In the genomic region with DNA sequence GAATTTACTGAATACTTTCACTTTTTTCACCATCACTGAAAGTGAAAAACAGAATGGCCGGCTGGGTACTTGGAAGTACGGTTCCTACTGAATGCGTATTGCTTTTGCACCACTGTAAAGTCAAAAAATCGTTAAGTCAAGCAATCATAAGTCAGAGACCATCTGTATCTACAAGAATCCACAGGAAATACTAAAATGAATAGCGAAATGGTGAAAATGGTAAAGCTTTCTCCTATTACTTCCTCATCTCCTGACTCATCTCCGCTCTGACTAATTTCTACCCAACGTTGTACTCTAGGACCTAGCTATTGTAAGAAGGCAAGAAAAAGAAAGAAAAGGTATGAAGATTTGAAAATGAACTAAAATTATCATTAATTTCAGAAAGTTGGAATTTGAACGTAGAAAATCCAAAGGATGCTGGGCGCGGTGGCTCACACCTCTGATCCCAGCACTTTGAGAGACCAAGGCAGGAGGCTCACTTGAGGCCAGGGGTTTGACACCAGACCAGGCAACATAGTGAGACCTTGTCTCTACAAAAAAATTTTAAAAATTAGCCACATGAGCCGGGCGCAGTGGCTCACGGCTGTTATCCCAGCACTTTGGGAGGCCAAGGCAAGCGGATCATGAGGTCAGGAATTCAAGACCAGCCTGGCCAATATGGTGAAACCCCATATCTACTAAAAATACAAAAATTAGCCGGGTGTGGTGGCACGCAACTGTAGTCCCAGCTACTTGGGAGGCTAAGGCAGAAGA, we compare ENCODE assay signal across 1 cellular context.
TF ChIP-seq lines count a peak whose summit lies in the region.

No MANE protein-coding gene starts in this region.

TF ChIP-seq in GM23338, 12 proteins besides CTCF, POLR2A, EP300 and RAD21 (continued from another document):
- TF ChIP-seq, protein P1, sequence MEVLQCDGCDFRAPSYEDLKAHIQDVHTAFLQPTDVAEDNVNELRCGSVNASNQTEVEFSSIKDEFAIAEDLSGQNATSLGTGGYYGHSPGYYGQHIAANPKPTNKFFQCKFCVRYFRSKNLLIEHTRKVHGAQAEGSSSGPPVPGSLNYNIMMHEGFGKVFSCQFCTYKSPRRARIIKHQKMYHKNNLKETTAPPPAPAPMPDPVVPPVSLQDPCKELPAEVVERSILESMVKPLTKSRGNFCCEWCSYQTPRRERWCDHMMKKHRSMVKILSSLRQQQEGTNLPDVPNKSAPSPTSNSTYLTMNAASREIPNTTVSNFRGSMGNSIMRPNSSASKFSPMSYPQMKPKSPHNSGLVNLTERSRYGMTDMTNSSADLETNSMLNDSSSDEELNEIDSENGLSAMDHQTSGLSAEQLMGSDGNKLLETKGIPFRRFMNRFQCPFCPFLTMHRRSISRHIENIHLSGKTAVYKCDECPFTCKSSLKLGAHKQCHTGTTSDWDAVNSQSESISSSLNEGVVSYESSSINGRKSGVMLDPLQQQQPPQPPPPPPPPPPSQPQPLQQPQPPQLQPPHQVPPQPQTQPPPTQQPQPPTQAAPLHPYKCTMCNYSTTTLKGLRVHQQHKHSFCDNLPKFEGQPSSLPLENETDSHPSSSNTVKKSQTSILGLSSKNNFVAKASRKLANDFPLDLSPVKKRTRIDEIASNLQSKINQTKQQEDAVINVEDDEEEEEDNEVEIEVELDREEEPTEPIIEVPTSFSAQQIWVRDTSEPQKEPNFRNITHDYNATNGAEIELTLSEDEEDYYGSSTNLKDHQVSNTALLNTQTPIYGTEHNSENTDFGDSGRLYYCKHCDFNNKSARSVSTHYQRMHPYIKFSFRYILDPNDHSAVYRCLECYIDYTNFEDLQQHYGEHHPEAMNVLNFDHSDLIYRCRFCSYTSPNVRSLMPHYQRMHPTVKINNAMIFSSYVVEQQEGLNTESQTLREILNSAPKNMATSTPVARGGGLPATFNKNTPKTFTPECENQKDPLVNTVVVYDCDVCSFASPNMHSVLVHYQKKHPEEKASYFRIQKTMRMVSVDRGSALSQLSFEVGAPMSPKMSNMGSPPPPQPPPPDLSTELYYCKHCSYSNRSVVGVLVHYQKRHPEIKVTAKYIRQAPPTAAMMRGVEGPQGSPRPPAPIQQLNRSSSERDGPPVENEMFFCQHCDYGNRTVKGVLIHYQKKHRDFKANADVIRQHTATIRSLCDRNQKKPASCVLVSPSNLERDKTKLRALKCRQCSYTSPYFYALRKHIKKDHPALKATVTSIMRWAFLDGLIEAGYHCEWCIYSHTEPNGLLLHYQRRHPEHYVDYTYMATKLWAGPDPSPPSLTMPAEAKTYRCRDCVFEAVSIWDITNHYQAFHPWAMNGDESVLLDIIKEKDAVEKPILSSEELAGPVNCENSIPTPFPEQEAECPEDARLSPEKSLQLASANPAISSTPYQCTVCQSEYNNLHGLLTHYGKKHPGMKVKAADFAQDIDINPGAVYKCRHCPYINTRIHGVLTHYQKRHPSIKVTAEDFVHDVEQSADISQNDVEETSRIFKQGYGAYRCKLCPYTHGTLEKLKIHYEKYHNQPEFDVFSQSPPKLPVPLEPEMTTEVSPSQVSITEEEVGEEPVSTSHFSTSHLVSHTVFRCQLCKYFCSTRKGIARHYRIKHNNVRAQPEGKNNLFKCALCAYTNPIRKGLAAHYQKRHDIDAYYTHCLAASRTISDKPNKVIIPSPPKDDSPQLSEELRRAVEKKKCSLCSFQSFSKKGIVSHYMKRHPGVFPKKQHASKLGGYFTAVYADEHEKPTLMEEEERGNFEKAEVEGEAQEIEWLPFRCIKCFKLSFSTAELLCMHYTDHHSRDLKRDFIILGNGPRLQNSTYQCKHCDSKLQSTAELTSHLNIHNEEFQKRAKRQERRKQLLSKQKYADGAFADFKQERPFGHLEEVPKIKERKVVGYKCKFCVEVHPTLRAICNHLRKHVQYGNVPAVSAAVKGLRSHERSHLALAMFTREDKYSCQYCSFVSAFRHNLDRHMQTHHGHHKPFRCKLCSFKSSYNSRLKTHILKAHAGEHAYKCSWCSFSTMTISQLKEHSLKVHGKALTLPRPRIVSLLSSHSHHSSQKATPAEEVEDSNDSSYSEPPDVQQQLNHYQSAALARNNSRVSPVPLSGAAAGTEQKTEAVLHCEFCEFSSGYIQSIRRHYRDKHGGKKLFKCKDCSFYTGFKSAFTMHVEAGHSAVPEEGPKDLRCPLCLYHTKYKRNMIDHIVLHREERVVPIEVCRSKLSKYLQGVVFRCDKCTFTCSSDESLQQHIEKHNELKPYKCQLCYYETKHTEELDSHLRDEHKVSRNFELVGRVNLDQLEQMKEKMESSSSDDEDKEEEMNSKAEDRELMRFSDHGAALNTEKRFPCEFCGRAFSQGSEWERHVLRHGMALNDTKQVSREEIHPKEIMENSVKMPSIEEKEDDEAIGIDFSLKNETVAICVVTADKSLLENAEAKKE (CRISPR knock-in tag; IDR thresholded peaks at IDR 0.05), result no peak
- TF ChIP-seq, protein P2, sequence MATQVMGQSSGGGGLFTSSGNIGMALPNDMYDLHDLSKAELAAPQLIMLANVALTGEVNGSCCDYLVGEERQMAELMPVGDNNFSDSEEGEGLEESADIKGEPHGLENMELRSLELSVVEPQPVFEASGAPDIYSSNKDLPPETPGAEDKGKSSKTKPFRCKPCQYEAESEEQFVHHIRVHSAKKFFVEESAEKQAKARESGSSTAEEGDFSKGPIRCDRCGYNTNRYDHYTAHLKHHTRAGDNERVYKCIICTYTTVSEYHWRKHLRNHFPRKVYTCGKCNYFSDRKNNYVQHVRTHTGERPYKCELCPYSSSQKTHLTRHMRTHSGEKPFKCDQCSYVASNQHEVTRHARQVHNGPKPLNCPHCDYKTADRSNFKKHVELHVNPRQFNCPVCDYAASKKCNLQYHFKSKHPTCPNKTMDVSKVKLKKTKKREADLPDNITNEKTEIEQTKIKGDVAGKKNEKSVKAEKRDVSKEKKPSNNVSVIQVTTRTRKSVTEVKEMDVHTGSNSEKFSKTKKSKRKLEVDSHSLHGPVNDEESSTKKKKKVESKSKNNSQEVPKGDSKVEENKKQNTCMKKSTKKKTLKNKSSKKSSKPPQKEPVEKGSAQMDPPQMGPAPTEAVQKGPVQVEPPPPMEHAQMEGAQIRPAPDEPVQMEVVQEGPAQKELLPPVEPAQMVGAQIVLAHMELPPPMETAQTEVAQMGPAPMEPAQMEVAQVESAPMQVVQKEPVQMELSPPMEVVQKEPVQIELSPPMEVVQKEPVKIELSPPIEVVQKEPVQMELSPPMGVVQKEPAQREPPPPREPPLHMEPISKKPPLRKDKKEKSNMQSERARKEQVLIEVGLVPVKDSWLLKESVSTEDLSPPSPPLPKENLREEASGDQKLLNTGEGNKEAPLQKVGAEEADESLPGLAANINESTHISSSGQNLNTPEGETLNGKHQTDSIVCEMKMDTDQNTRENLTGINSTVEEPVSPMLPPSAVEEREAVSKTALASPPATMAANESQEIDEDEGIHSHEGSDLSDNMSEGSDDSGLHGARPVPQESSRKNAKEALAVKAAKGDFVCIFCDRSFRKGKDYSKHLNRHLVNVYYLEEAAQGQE (IDR thresholded peaks at IDR 0.05; ENCODE audit: unreplicated experiment), result no peak
